ENCODE assay signal across 20 cellular contexts in genomic region chr6:16148498-16148897, GRCh38. TPM values are rescaled to one million over a fixed set of nuclear protein-coding genes. Genes with fewer than 3 reads are reported as not detected.
DNase-seq lines count a peak whose midpoint lies in the region; ATAC-seq and TF ChIP-seq lines count a peak whose summit lies in the region.
"Had no signal": no experiment of that assay in that cellular context is flagged by ENCODE, and none has a peak within 500 bp of the region (broad histone marks: within the 10 kb centered on the region; RNA-seq: fewer than 3 reads in every experiment).

No MANE protein-coding gene starts in this region.

- DNase-seq in COLO668 (lab: John Stamatoyannopoulos, UW; ENCODE audit: unreplicated experiment) (peak; percentile 51), HuH-7.5 (ENCODE audit: low spot score) (peak; percentile 13), epithelial cell of proximal tubule (ENCODE audit: low read depth) (peak; percentile 55), mucosa of descending colon (peak; percentile 70 to 81 (median 71)), NCI-H1694 (lab: John Stamatoyannopoulos, UW) (no peak), GM20000 (ENCODE audit: low spot score) (no peak)
- no peak for DNase-seq in activated CD8-positive, alpha-beta memory T cell treated with anti-CD3 and anti-CD28 coated beads, Interleukin-2, amount 50 U/mL, for 48 hours
- DNase-seq: activated CD4-positive, alpha-beta T cell treated with anti-CD3 and anti-CD28 coated beads, Interleukin-2, amount 10 ng/mL, durations not matched to agents 24 days and 14 days; activated T-cell treated with anti-CD3 and anti-CD28 coated beads, Interleukin-2, amount 50 U/mL, for 24 hours; caudate nucleus; COR-L47; immature natural killer cell; NCI-H1105 treated with DMSO at 0.1 percent for 48 hours; NK-92 treated with Interleukin-12 subunit alpha and Interleukin-12 subunit beta, amount 100 ng/mL, for 24 hours; posterior cingulate gyrus; SHP77 treated with DMSO at 0.1 percent for 48 hours; spleen; stimulated activated naive CD8-positive, alpha-beta T cell treated with anti-CD3 and anti-CD28 coated beads, Interleukin-15, Interleukin-2, amounts not matched to agents 100 U/mL and 50 U/mL, for 24 hours had no signal

- intact Hi-C loops in mucosa of descending colon (cut with DNase I, micrococcal nuclease), result no loop called here

- H3K9me3 ChIP-seq in mucosa of descending colon, result no peaks in the 10 kb centered on the region
- H3K9me3 ChIP-seq: spleen, vagina had no signal

- TF ChIP-seq CTCF in epithelial cell of proximal tubule (conservative IDR thresholded peaks at IDR 0.05; ENCODE audit: low read depth, low read length), result no peak
- no peak for TF ChIP-seq CTCF in mucosa of descending colon (IDR thresholded peaks at IDR 0.05)
- TF ChIP-seq CTCF in GM20000 (IDR thresholded peaks at IDR 0.05; ENCODE audit: extremely low read depth, missing control alignments), result no peak

- no peak overlapping the region for H3K4me3 ChIP-seq in epithelial cell of proximal tubule (ENCODE audit: low read depth, low read length)
- H3K4me3 ChIP-seq in mucosa of descending colon, result no peak overlapping the region
- H3K4me3 ChIP-seq: spleen, vagina had no signal

- H3K4me1 ChIP-seq in mucosa of descending colon (ENCODE audit: low read depth), result peaks cover 16% of the 10 kb centered on the region

- H3K36me3 ChIP-seq in mucosa of descending colon (ENCODE audit: low read depth), result peaks cover 5% of the 10 kb centered on the region

- ATAC-seq in mucosa of descending colon, result peak; percentile 97
- ATAC-seq in HG03139 (IDR thresholded peaks at IDR 0.05; ENCODE audit: unreplicated experiment), result no peak
- ATAC-seq: stimulated activated naive CD8-positive, alpha-beta T cell treated with anti-CD3 and anti-CD28 coated beads, Interleukin-15, Interleukin-2, amounts not matched to agents 100 U/mL and 50 U/mL, for 24 hours had no signal

RNA-seq across cellular contexts. Expression of gene MYLIP, which starts 19.6 kb away (rescaled TPM):
- total RNA-seq in epithelial cell of proximal tubule, result 2.2 and 5.7 TPM in 2 replicates
- total RNA-seq in mucosa of descending colon, result 10 to 100 TPM; 22.7 to 64.4 (median 40.3) TPM

Comparison
In these comparisons a context has a peak if more than half of its experiments do, and no peak if none do; other contexts are left out.
1. DNase-seq: peak in COLO668 (single experiment), HuH-7.5 (single experiment), epithelial cell of proximal tubule (single experiment) and mucosa of descending colon (3 of 3); none in NCI-H1694 (single experiment), activated CD8-positive, alpha-beta memory T cell treated with anti-CD3 and anti-CD28 coated beads, Interleukin-2, amount 50 U/mL, for 48 hours (single experiment) and GM20000 (single experiment).